Comparison of ENCODE assay signal across 11 cellular contexts in genomic region chr2:71001592-71002570, GRCh38. TPM values are rescaled to one million over a fixed set of nuclear protein-coding genes. Genes with fewer than 3 reads are reported as not detected.
DNase-seq lines count a peak whose midpoint lies in the region; ATAC-seq, FAIRE-seq and TF ChIP-seq lines count a peak whose summit lies in the region.
"Had no signal": no experiment of that assay in that cellular context is flagged by ENCODE, and none has a peak within 500 bp of the region (broad histone marks: within the 10 kb centered on the region; RNA-seq: fewer than 3 reads in every experiment).

No MANE protein-coding gene starts in this region.

- H3K4me3 ChIP-seq in right cardiac atrium (ENCODE audit: low read length) (no peak overlapping the region), iPS-15b (ENCODE audit: low read depth, low read length) (peak overlapping the region; percentile 35), upper lobe of right lung (no peak overlapping the region)
- H3K4me3 ChIP-seq: SJSA1 had no signal

- no peaks in the 10 kb centered on the region for H3K36me3 ChIP-seq in iPS-15b (ENCODE audit: control insufficient read depth, insufficient read depth, low read length)
- no peaks in the 10 kb centered on the region for H3K36me3 ChIP-seq in upper lobe of right lung
- H3K36me3 ChIP-seq: SJSA1 had no signal

- TF ChIP-seq CTCF in upper lobe of right lung (IDR thresholded peaks at IDR 0.05): no peak
- TF ChIP-seq CTCF in GM13977 (IDR thresholded peaks at IDR 0.05; ENCODE audit: extremely low read depth, insufficient read depth, missing control alignments): no peak

- no peak overlapping the region for H3K9ac ChIP-seq in iPS-15b (ENCODE audit: low read depth, low read length)

- no peak overlapping the region for H3K27ac ChIP-seq in right cardiac atrium (ENCODE audit: low read length)
- no peak overlapping the region for H3K27ac ChIP-seq in upper lobe of right lung
- H3K27ac ChIP-seq: SJSA1 had no signal

- intact Hi-C loops in cardiac septum (cut with DNase I): no loop called here
- intact Hi-C loops in right cardiac atrium (cut with DNase I): no loop called here
- intact Hi-C loops in upper lobe of right lung (cut with DNase I): no loop called here

- H3K27me3 ChIP-seq in right cardiac atrium (ENCODE audit: control insufficient read depth, insufficient read depth): no peaks in the 10 kb centered on the region
- H3K27me3 ChIP-seq in iPS-15b (ENCODE audit: control insufficient read depth, insufficient read depth, low read length): peaks cover 8% of the 10 kb centered on the region
- H3K27me3 ChIP-seq in upper lobe of right lung: no peaks in the 10 kb centered on the region
- H3K27me3 ChIP-seq: SJSA1 had no signal

- H3K9me3 ChIP-seq in right cardiac atrium (ENCODE audit: control insufficient read depth, low read length): no peaks in the 10 kb centered on the region
- no peaks in the 10 kb centered on the region for H3K9me3 ChIP-seq in iPS-15b (ENCODE audit: control insufficient read depth, insufficient read depth, low read length)
- no peaks in the 10 kb centered on the region for H3K9me3 ChIP-seq in upper lobe of right lung
- H3K9me3 ChIP-seq: SJSA1 had no signal

- 54% methylated on average over 16 of the region's 16 CpGs for WGBS in right cardiac atrium

- no peaks in the 10 kb centered on the region for H3K4me1 ChIP-seq in right cardiac atrium (ENCODE audit: control insufficient read depth, insufficient read depth, low read length)
- peaks cover 14% of the 10 kb centered on the region for H3K4me1 ChIP-seq in iPS-15b (ENCODE audit: control insufficient read depth, insufficient read depth, low read length)
- no peaks in the 10 kb centered on the region for H3K4me1 ChIP-seq in upper lobe of right lung

- ATAC-seq in right cardiac atrium: no peak
- ATAC-seq in upper lobe of right lung: no peak
- ATAC-seq in HG03565 (IDR thresholded peaks at IDR 0.05; ENCODE audit: unreplicated experiment): no peak

- in situ Hi-C loops in GM13977 (cut with MboI; ENCODE audit: low pct_unique_long_range_greater_than_20kb, low sequenced_read_pairs, unreplicated experiment): no loop called here

- peak; percentile 41 for DNase-seq in cardiac septum (ENCODE audit: low spot score)
- no peak for DNase-seq in right cardiac atrium
- DNase-seq in NCI-H69 (lab: John Stamatoyannopoulos, UW): peak; percentile 54
- peak; percentile 31 for DNase-seq in upper lobe of right lung
- DNase-seq in GM13977 (ENCODE audit: low spot score): no peak
- DNase-seq in RCC 7860 (ENCODE audit: low spot score): no peak
- DNase-seq: cerebellar nuclear complex, foreskin melanocyte had no signal

- no peak for FAIRE-seq in RCC 7860 (lab: Jason Lieb, UNC)

RNA-seq across cellular contexts. Expression of gene TEX261, which starts 7.2 kb away (rescaled TPM):
- total RNA-seq in cardiac septum (46.1 TPM), right cardiac atrium (10 to 100 TPM; 43.4 to 59.4 (median 51.0) TPM), upper lobe of right lung (63.1 TPM)
- polyA plus RNA-seq in right cardiac atrium: 37.7 TPM

RNA-seq across cellular contexts. Expression of gene ANKRD53, which starts 23.5 kb away (rescaled TPM):
- total RNA-seq in cardiac septum (0.38 TPM), right cardiac atrium (1 to 10 TPM in 3 of 4 donors, under 1 TPM in 1; 0.71 to 3.1 (median 1.1) TPM), upper lobe of right lung (0.38 TPM)
- 1.3 TPM for polyA plus RNA-seq in right cardiac atrium
- total RNA-seq: SJSA1 had no signal

Comparison
In these comparisons a context has a peak if more than half of its experiments do, and no peak if none do; other contexts are left out.
1. DNase-seq: peak in cardiac septum (single experiment), NCI-H69 (single experiment) and upper lobe of right lung (single experiment); none in right cardiac atrium (0 of 3), GM13977 (single experiment) and RCC 7860 (single experiment).